ENCODE assay signal across 19 cellular contexts in the genomic region with DNA sequence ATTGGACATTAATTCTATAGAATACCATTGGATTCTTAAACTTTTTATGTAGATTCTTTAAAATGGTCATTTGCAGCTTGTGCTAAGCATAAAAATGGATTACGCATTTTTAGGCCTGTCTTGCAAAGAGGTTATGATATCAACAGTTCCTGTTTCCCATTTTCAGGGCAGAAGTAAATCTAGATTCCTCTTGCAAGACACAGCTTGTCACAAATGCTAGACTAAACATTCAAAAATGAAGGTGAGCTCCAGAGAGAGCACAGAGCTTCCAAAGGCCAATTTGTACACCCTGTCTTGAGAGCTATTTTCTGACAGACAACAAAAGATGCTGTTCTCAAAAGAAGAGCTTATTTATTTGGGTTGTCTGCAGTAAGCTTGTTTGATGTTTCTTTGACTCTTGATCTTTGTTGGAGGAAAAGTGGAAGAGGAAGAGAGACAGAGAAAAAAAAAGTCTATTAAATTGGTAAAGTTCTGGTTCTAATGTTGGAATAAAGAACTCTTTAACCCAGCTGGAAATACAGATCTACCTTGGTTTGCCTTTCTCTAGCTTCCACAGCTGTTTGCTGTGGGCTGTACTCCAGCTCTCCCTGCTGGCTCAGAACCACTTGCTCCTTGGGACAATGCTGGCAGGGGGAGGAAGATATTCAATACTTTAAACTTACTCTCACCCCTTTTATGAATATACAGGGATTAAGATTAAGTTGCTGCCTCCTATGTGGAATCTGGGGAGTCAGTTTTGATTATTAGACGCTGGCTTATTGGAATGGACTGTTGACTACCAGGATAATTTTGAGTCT.
DNase-seq lines count a peak whose midpoint lies in the region; ATAC-seq and TF ChIP-seq lines count a peak whose summit lies in the region.
"Had no signal": no experiment of that assay in that cellular context is flagged by ENCODE, and none has a peak within 500 bp of the region (broad histone marks: within the 10 kb centered on the region; RNA-seq: fewer than 3 reads in every experiment).

No MANE protein-coding gene starts in this region.

- intact Hi-C loops in breast epithelium (cut with DNase I; ENCODE audit: low total_unique reads), result no loop called here
- intact Hi-C loops in MCF 10A (cut with micrococcal nuclease), result loop anchor here (10.0 kb wide), 1 partner anchor 645 kb away; no protein-coding TSS in a partner anchor
- intact Hi-C loops in colonic mucosa (cut with DNase I), result no loop called here

- H3K9me3 ChIP-seq in breast epithelium (no peaks in the 10 kb centered on the region), cardiac muscle cell (ENCODE audit: low read depth) (peaks cover 2% of the 10 kb centered on the region), smooth muscle cell (replicated peaks; ENCODE audit: low read depth) (no peaks in the 10 kb centered on the region), colonic mucosa (no peaks in the 10 kb centered on the region)
- H3K9me3 ChIP-seq: esophagus muscularis mucosa had no signal

- no peaks in the 10 kb centered on the region for H3K9me3 Mint-ChIP-seq in MCF 10A (ENCODE audit: unreplicated experiment)

- CTCF ChIA-PET in MCF 10A (lab: Yijun Ruan, JAX), result interaction anchor here (0.5 to 1.6 kb wide), 8 partner anchors 9 to 651 kb away, joined by 3 to 6 read pairs (median 4); no protein-coding TSS in a partner anchor

- H3K36me3 Mint-ChIP-seq in MCF 10A (ENCODE audit: insufficient read depth, unreplicated experiment), result no peaks in the 10 kb centered on the region

- TF ChIP-seq CTCF in breast epithelium (IDR thresholded peaks at IDR 0.05) (no peak), MCF 10A (IDR thresholded peaks at IDR 0.05; ENCODE audit: unreplicated experiment) (no peak), astrocyte of the spinal cord (IDR thresholded peaks at IDR 0.05; ENCODE audit: low read depth, low read length) (peak; percentile 41), cardiac muscle cell (IDR thresholded peaks at IDR 0.05; ENCODE audit: low read depth, low read length) (peak; percentile 27), smooth muscle cell (IDR thresholded peaks at IDR 0.05; ENCODE audit: borderline replicate concordance, insufficient read depth, poor library complexity, severe bottlenecking) (no peak), colonic mucosa (IDR thresholded peaks at IDR 0.05) (no peak)

- no peak overlapping the region for H3K4me3 Mint-ChIP-seq in MCF 10A (ENCODE audit: unreplicated experiment)
- H3K4me3 Mint-ChIP-seq: activated naive CD4-positive, alpha-beta T cell treated with anti-CD3 and anti-CD28 coated beads for 36 hours; stimulated activated naive CD8-positive, alpha-beta T cell treated with anti-CD3 and anti-CD28 coated beads, Interleukin-15, Interleukin-2, amounts not matched to agents 100 ng/mL and 50 ng/mL, for 24 hours; T-helper 1 cell treated with Interleukin-12 subunit alpha and Interleukin-12 subunit beta and Interleukin-4 antibody, amounts not matched to agents 30 μg/mL and 1 μg/mL, for 36 hours had no signal

- no TSS peak for BruUV-seq in MCF 10A (replicated peaks; lab: Mats Ljungman, UMichigan)

- no peak overlapping the region for H3K27ac Mint-ChIP-seq in MCF 10A (ENCODE audit: low read depth, unreplicated experiment)
- H3K27ac Mint-ChIP-seq: activated naive CD4-positive, alpha-beta T cell treated with anti-CD3 and anti-CD28 coated beads for 36 hours; stimulated activated naive CD8-positive, alpha-beta T cell treated with anti-CD3 and anti-CD28 coated beads, Interleukin-15, Interleukin-2, amounts not matched to agents 100 ng/mL and 50 ng/mL, for 24 hours; T-helper 1 cell treated with Interleukin-12 subunit alpha and Interleukin-12 subunit beta and Interleukin-4 antibody, amounts not matched to agents 30 μg/mL and 1 μg/mL, for 36 hours had no signal

- no peak overlapping the region for H3K4me3 ChIP-seq in breast epithelium
- no peak overlapping the region for H3K4me3 ChIP-seq in astrocyte of the spinal cord (ENCODE audit: low read depth, low read length)
- no peak overlapping the region for H3K4me3 ChIP-seq in cardiac muscle cell
- no peak overlapping the region for H3K4me3 ChIP-seq in smooth muscle cell
- H3K4me3 ChIP-seq in colonic mucosa, result no peak overlapping the region
- H3K4me3 ChIP-seq: esophagus muscularis mucosa, skin epidermis had no signal

- WGBS in smooth muscle cell (ENCODE audit: low lambda C conversion rate), result 78% methylated on average over 2 of the region's 2 CpGs

- H3K36me3 ChIP-seq in breast epithelium (no peaks in the 10 kb centered on the region), cardiac muscle cell (no peaks in the 10 kb centered on the region), smooth muscle cell (ENCODE audit: low read depth) (no peaks in the 10 kb centered on the region), colonic mucosa (no peaks in the 10 kb centered on the region)
- H3K36me3 ChIP-seq: esophagus muscularis mucosa had no signal

- H3K27me3 ChIP-seq in breast epithelium (no peaks in the 10 kb centered on the region), cardiac muscle cell (no peaks in the 10 kb centered on the region), smooth muscle cell (ENCODE audit: low read depth) (no peaks in the 10 kb centered on the region), colonic mucosa (no peaks in the 10 kb centered on the region)
- H3K27me3 ChIP-seq: esophagus muscularis mucosa had no signal

- no peak for TF ChIP-seq POLR2A in breast epithelium (IDR thresholded peaks at IDR 0.05)

- H3K9ac ChIP-seq in smooth muscle cell (ENCODE audit: low read depth), result no peak overlapping the region
- no peak overlapping the region for H3K9ac ChIP-seq in colonic mucosa (ENCODE audit: low read depth in 2 of 2, low read length in 2 of 2)

- no peaks in the 10 kb centered on the region for H3F3A ChIP-seq in smooth muscle cell (ENCODE audit: low read depth)

- H3K4me2 ChIP-seq in smooth muscle cell, result no peak overlapping the region

- H3K4me1 Mint-ChIP-seq in MCF 10A (ENCODE audit: insufficient read depth, unreplicated experiment), result peaks cover 9% of the 10 kb centered on the region

- no peaks in the 10 kb centered on the region for H3K4me1 ChIP-seq in breast epithelium
- peaks cover 21% of the 10 kb centered on the region for H3K4me1 ChIP-seq in cardiac muscle cell (ENCODE audit: low read depth)
- no peaks in the 10 kb centered on the region for H3K4me1 ChIP-seq in smooth muscle cell (ENCODE audit: low read depth)
- no peaks in the 10 kb centered on the region for H3K4me1 ChIP-seq in colonic mucosa

- no peaks in the 10 kb centered on the region for H3K79me2 ChIP-seq in smooth muscle cell (ENCODE audit: low read depth)

- ATAC-seq in HG02970 (IDR thresholded peaks at IDR 0.05; ENCODE audit: low FRiP score, unreplicated experiment), result no peak
- ATAC-seq: Panc1 had no signal

- H2AFZ ChIP-seq in smooth muscle cell (ENCODE audit: low read depth), result peak overlapping the region; percentile 32

- DNase-seq in breast epithelium (ENCODE audit: low spot score in 2 of 2) (no peak), MCF 10A (ENCODE audit: unreplicated experiment) (no peak), astrocyte of the spinal cord (ENCODE audit: low read depth, low spot score) (peak; percentile 49), cardiac muscle cell (ENCODE audit: low read depth in 1 of 2, low spot score in 1 of 2) (peak; percentile 22 to 32), smooth muscle cell (lab: John Stamatoyannopoulos, UW; ENCODE audit: unreplicated experiment) (no peak), SIG-M5 (lab: John Stamatoyannopoulos, UW) (no peak), colonic mucosa (no peak)
- DNase-seq: activated CD4-positive, alpha-beta T cell treated with anti-CD3 and anti-CD28 coated beads for 1 hour; activated naive CD4-positive, alpha-beta T cell treated with anti-CD3 and anti-CD28 coated beads for 36 hours; DMS153; mammary epithelial cell; NCI-H1417 treated with DMSO at 0.1 percent for 48 hours; NCI-H510A treated with DMSO at 0.1 percent for 48 hours had no signal

- peak overlapping the region; percentile 26 to 33 for H3K27ac ChIP-seq in breast epithelium
- peak overlapping the region; percentile 85 for H3K27ac ChIP-seq in cardiac muscle cell
- no peak overlapping the region for H3K27ac ChIP-seq in smooth muscle cell (ENCODE audit: low read depth)
- H3K27ac ChIP-seq in colonic mucosa, result no peak overlapping the region
- H3K27ac ChIP-seq: esophagus muscularis mucosa, skin epidermis had no signal

- in situ Hi-C loops in astrocyte of the spinal cord (cut with HindIII; ENCODE audit: low sequenced_read_pairs), result no loop called here

- H4K20me1 ChIP-seq in smooth muscle cell (ENCODE audit: low read depth), result no peaks in the 10 kb centered on the region

- POLR2A ChIA-PET in MCF 10A (lab: Yijun Ruan, JAX), result interaction anchor here (0.7 to 1.3 kb wide), 3 partner anchors 35 to 1536 kb away, joined by 3 to 4 read pairs (median 3); no protein-coding TSS in a partner anchor

- no peaks in the 10 kb centered on the region for H3K27me3 Mint-ChIP-seq in MCF 10A (ENCODE audit: insufficient read depth, unreplicated experiment)
- H3K27me3 Mint-ChIP-seq: stimulated activated naive CD8-positive, alpha-beta T cell treated with anti-CD3 and anti-CD28 coated beads, Interleukin-15, Interleukin-2, amounts not matched to agents 100 ng/mL and 50 ng/mL, for 24 hours had no signal

Comparison
In these comparisons a context has a peak if more than half of its experiments do, and no peak if none do; other contexts are left out.
1. DNase-seq: peak in astrocyte of the spinal cord (single experiment) and cardiac muscle cell (2 of 2); none in breast epithelium (0 of 2), MCF 10A (single experiment), smooth muscle cell (single experiment), SIG-M5 (single experiment) and colonic mucosa (single experiment).
2. H3K27ac ChIP-seq: peak in breast epithelium (2 of 2) and cardiac muscle cell (single experiment); none in smooth muscle cell (single experiment) and colonic mucosa (single experiment).
3. CTCF ChIP-seq: peak in astrocyte of the spinal cord (single experiment) and cardiac muscle cell (single experiment); none in breast epithelium (0 of 3), MCF 10A (single experiment), smooth muscle cell (single experiment) and colonic mucosa (single experiment).